1 cellular context compared by ENCODE assay signal in genomic region chr17:15588012-15588411, GRCh38. TPM values are rescaled to one million over a fixed set of nuclear protein-coding genes. Genes with fewer than 3 reads are reported as not detected.
"Had no signal": no experiment of that assay in that cellular context is flagged by ENCODE, and none has a peak within 500 bp of the region (broad histone marks: within the 10 kb centered on the region; RNA-seq: fewer than 3 reads in every experiment).

No MANE protein-coding gene starts in this region.

RNA-seq across cellular contexts. Expression of gene FBXW10B, which starts 31.5 kb away (rescaled TPM):
- polyA plus RNA-seq: IgD-negative memory B cell had no signal
